ENCODE assay signal across 9 cellular contexts in the genomic region with DNA sequence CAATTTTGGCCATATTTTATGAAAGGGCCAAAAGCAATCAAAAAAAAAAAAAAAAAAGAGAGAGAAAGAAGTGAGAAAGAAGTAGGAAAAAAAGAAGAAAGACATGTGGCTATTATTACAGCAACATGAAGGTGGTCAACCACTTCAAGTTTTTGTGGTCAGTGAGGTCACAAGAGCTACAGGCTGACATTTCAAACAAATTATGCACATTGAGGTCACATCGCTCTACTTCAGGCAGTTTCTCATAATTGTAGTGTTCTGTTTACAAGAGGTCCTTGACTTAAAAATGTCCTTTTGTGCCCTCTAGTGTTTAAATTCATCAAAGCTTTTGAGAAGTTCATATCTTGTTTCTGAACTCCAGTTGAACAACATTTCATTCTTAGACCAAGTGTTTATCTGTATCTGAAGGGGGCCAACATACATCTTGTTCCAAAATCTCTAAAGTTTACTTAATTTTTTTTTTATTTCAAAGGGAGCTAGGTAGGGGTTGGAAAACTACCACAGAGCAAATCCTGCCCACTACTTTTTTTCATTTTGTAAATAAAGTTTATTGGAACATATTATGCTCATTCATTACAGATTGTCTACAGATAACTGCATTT.
A peak's percentile ranks its signal among the peaks of the same experiment; 100 is the strongest.
DNase-seq lines count a peak whose midpoint lies in the region; ATAC-seq and TF ChIP-seq lines count a peak whose summit lies in the region.
"Had no signal": no experiment of that assay in that cellular context is flagged by ENCODE, and none has a peak within 500 bp of the region (broad histone marks: within the 10 kb centered on the region; RNA-seq: fewer than 3 reads in every experiment).

No MANE protein-coding gene starts in this region.

- H3K27ac ChIP-seq in stomach, result peak overlapping the region in 2 of 5 donors; percentile 19 to 20
- H3K27ac ChIP-seq: BLaER1 treated with 17β-estradiol and CSF1 and Interleukin-3, amounts not matched to agents 10 nM and 100 nM had no signal

- no peak for TF ChIP-seq POLR2A in stomach (IDR thresholded peaks at IDR 0.05)

- 0 to 14% (median 4%) methylated on average over 1 of the region's 1 CpG for WGBS in stomach, 5 donors

- no peaks in the 10 kb centered on the region for H3K27me3 ChIP-seq in stomach
- H3K27me3 ChIP-seq: BLaER1 treated with 17β-estradiol and CSF1 and Interleukin-3, amounts not matched to agents 10 nM and 100 nM had no signal

- peak; percentile 28 for TF ChIP-seq CTCF in astrocyte of the cerebellum (IDR thresholded peaks at IDR 0.05; ENCODE audit: low read depth, low read length, missing control alignments)
- TF ChIP-seq CTCF in stomach (IDR thresholded peaks at IDR 0.05), result peak in 5 of 7 experiments; percentile 18 to 61 (median 38)

- DNase-seq in NCI-H2107 treated with DMSO at 0.1 percent for 48 hours (lab: John Stamatoyannopoulos, UW; ENCODE audit: unreplicated experiment) (peak; percentile 53), NCI-H2107 (lab: John Stamatoyannopoulos, UW) (no peak), NCI-H774 (lab: John Stamatoyannopoulos, UW) (peak; percentile 51), astrocyte of the cerebellum (ENCODE audit: low read depth) (peak; percentile 92), iris pigment epithelial cell (ENCODE audit: low read depth) (peak; percentile 98), stomach (no peak)

- intact Hi-C loops in stomach (cut with DNase I; ENCODE audit: low total_unique reads), result no loop called here

- in situ Hi-C loops in astrocyte of the cerebellum (cut with HindIII; ENCODE audit: low sequenced_read_pairs), result loop anchor here (10.0 kb wide), 1 partner anchor 414 kb away; no protein-coding TSS in a partner anchor

- no peak overlapping the region for H3K4me3 ChIP-seq in astrocyte of the cerebellum (ENCODE audit: low read depth, low read length)
- H3K4me3 ChIP-seq in stomach, result no peak overlapping the region
- H3K4me3 ChIP-seq: BLaER1 treated with 17β-estradiol and CSF1 and Interleukin-3, amounts not matched to agents 10 nM and 100 nM had no signal

- peaks cover 0 to 17% (median 8%) of the 10 kb centered on the region in 4 donors for H3K4me1 ChIP-seq in stomach
- H3K4me1 ChIP-seq: BLaER1 treated with 17β-estradiol and CSF1 and Interleukin-3, amounts not matched to agents 10 nM and 100 nM had no signal

- H3K36me3 ChIP-seq in stomach, result no peaks in the 10 kb centered on the region
- H3K36me3 ChIP-seq: BLaER1 treated with 17β-estradiol and CSF1 and Interleukin-3, amounts not matched to agents 10 nM and 100 nM had no signal

- no peak for TF ChIP-seq EP300 in stomach (IDR thresholded peaks at IDR 0.05)

- no peaks in the 10 kb centered on the region for H3K9me3 ChIP-seq in stomach

- ATAC-seq in GM19467 (IDR thresholded peaks at IDR 0.05; ENCODE audit: unreplicated experiment) (peak; percentile 91), HG03457 (IDR thresholded peaks at IDR 0.05; ENCODE audit: unreplicated experiment) (peak; percentile 99)

Comparison
In these comparisons a context has a peak if more than half of its experiments do, and no peak if none do; other contexts are left out.
1. DNase-seq: peak in NCI-H2107 treated with DMSO at 0.1 percent for 48 hours (single experiment), NCI-H774 (single experiment), astrocyte of the cerebellum (single experiment) and iris pigment epithelial cell (single experiment); none in NCI-H2107 (single experiment) and stomach (single experiment).